ENCODE assay signal across 8 cellular contexts in genomic region chr15:41115088-41115651, GRCh38. TPM values are rescaled to one million over a fixed set of nuclear protein-coding genes. Genes with fewer than 3 reads are reported as not detected.
A peak's percentile ranks its signal among the peaks of the same experiment; 100 is the strongest.
DNase-seq lines count a peak whose midpoint lies in the region; ATAC-seq and TF ChIP-seq lines count a peak whose summit lies in the region.

No MANE protein-coding gene starts in this region.

- no peak overlapping the region for H3K18ac ChIP-seq in neuronal stem cell (ENCODE audit: low read length)

- H2AFZ ChIP-seq in neuronal stem cell (ENCODE audit: low read length) = peak overlapping the region; percentile 98

- TF ChIP-seq POLR2A in esophagus squamous epithelium (IDR thresholded peaks at IDR 0.05) = no peak

- peaks cover 24% of the 10 kb centered on the region for H3K4me1 Mint-ChIP-seq in activated CD4-positive, alpha-beta T cell treated with anti-CD3 and anti-CD28 coated beads for 36 hours

- H2BK5ac ChIP-seq in neuronal stem cell (ENCODE audit: low read length) = peak overlapping the region; percentile 99

- H3K4ac ChIP-seq in neuronal stem cell (ENCODE audit: low read length) = no peak overlapping the region

- H3K9ac ChIP-seq in neuronal stem cell (ENCODE audit: low read depth, low read length, poor library complexity) = peak overlapping the region; percentile 82

- H3K14ac ChIP-seq in neuronal stem cell (ENCODE audit: low read length) = peak overlapping the region; percentile 4

- peak overlapping the region; percentile 80 for H3K4me3 Mint-ChIP-seq in activated CD4-positive, alpha-beta T cell treated with anti-CD3 and anti-CD28 coated beads for 36 hours

- peak overlapping the region; percentile 92 for H3K4me2 ChIP-seq in neuronal stem cell (ENCODE audit: insufficient read depth, low read length, poor library complexity, severe bottlenecking)

- peaks cover 9 to 38% (median 11%) of the 10 kb centered on the region in 3 donors for H3K4me1 ChIP-seq in esophagus squamous epithelium
- H3K4me1 ChIP-seq in neuronal stem cell (ENCODE audit: control insufficient read depth in 2 of 2, insufficient read depth in 1 of 2, low read depth in 1 of 2, low read length in 2 of 2) = peaks cover 3 to 4% of the 10 kb centered on the region in 2 donors

- H3K27me3 Mint-ChIP-seq in activated CD4-positive, alpha-beta T cell treated with anti-CD3 and anti-CD28 coated beads for 36 hours = no peaks in the 10 kb centered on the region

- no peaks in the 10 kb centered on the region for H3K9me3 Mint-ChIP-seq in activated CD4-positive, alpha-beta T cell treated with anti-CD3 and anti-CD28 coated beads for 36 hours (ENCODE audit: low read depth)

- 0 to 1% methylated on average over 10 of the region's 11 CpGs for WGBS in esophagus squamous epithelium, 2 donors
- WGBS in neuronal stem cell (ENCODE audit: extremely low coverage in 2 of 2, insufficient read length in 2 of 2, insufficient replicate concordance in 1 of 2), 2 donors = no CpG with 5 or more reads among the region's 11 CpGs

- no peak overlapping the region for H3K23ac ChIP-seq in neuronal stem cell (ENCODE audit: low read depth, low read length, poor library complexity)

- peak overlapping the region; percentile 61 for H2AK5ac ChIP-seq in neuronal stem cell (ENCODE audit: low read depth, low read length)

- H2BK15ac ChIP-seq in neuronal stem cell (ENCODE audit: low read length) = no peak overlapping the region

- H3K9me3 ChIP-seq in esophagus squamous epithelium (no peaks in the 10 kb centered on the region), neuronal stem cell (replicated peaks in 1 of 2; ENCODE audit: control insufficient read depth in 2 of 2, insufficient read depth in 1 of 2, low read depth in 1 of 2, low read length in 2 of 2) (no peaks in the 10 kb centered on the region)

- no peaks in the 10 kb centered on the region for H3K27me3 ChIP-seq in esophagus squamous epithelium
- no peaks in the 10 kb centered on the region for H3K27me3 ChIP-seq in neuronal stem cell (ENCODE audit: control insufficient read depth in 3 of 3, insufficient read depth in 3 of 3, low read depth in 1 of 3, low read length in 3 of 3)

- POLR2A ChIA-PET in activated CD4-positive, alpha-beta T cell treated with anti-CD3 and anti-CD28 coated beads for 36 hours (lab: Charles Lee) = interaction anchor here (0.6 to 1.8 kb wide), 5 partner anchors 9 to 421 kb away, joined by 3 to 4 read pairs (median 3); partner anchors contain the start of genes NUSAP1, OIP5 and RAD51

- H3K36me3 Mint-ChIP-seq in activated CD4-positive, alpha-beta T cell treated with anti-CD3 and anti-CD28 coated beads for 36 hours (ENCODE audit: low read depth) = peaks cover 10% of the 10 kb centered on the region

- peak overlapping the region; percentile 87 for H3K27ac Mint-ChIP-seq in activated CD4-positive, alpha-beta T cell treated with anti-CD3 and anti-CD28 coated beads for 36 hours

- peaks cover 10% of the 10 kb centered on the region for H3K79me1 ChIP-seq in neuronal stem cell (ENCODE audit: low read depth, low read length)

- no peak for DNase-seq in activated CD4-positive, alpha-beta T cell treated with anti-CD3 and anti-CD28 coated beads for 36 hours
- no peak for DNase-seq in activated CD4-positive, alpha-beta T cell treated with anti-CD3 and anti-CD28 coated beads, Interleukin-2, amount 50 U/mL, for 1 hour
- no peak for DNase-seq in esophagus squamous epithelium (lab: John Stamatoyannopoulos, UW)
- peak; percentile 38 for DNase-seq in neuronal stem cell (ENCODE audit: low spot score)
- DNase-seq in activated CD4-positive, CD25-positive, alpha-beta regulatory T cell (lab: John Stamatoyannopoulos, UW) = no peak
- DNase-seq in HK-2 (ENCODE audit: unreplicated experiment) = no peak

- H2BK120ac ChIP-seq in neuronal stem cell (ENCODE audit: low read depth, low read length) = peak overlapping the region; percentile 96

- peak overlapping the region; percentile 97 to 99 (median 98) for H3K27ac ChIP-seq in esophagus squamous epithelium
- H3K27ac ChIP-seq in neuronal stem cell (replicated peaks; ENCODE audit: low read length) = no peak overlapping the region

- intact Hi-C loops in activated CD4-positive, alpha-beta T cell treated with anti-CD3 and anti-CD28 coated beads for 36 hours (cut with DNase I, micrococcal nuclease) = loop anchor here (1.0 to 10.0 kb wide), 11 partner anchors 116 to 1462 kb away; partner anchors contain the start of genes CHAC1 (in 1 of the 2), CHP1 (in 1 of the 2), EHD4 (in 1 of the 2) and ITPKA (in 1 of the 2)
- intact Hi-C loops in esophagus squamous epithelium (cut with DNase I) = no loop called here

- CTCF ChIA-PET in activated CD4-positive, alpha-beta T cell treated with anti-CD3 and anti-CD28 coated beads for 36 hours (lab: Charles Lee) = interaction anchor here (1.0 to 2.0 kb wide), 2 partner anchors 82 to 116 kb away, joined by 3 to 8 read pairs; partner anchors contain the start of gene CHP1

- H2BK12ac ChIP-seq in neuronal stem cell (ENCODE audit: low read length) = peak overlapping the region; percentile 24

- ATAC-seq in activated CD4-positive, alpha-beta T cell treated with anti-CD3 and anti-CD28 coated beads for 36 hours = no peak
- ATAC-seq in HG03196 (IDR thresholded peaks at IDR 0.05; ENCODE audit: unreplicated experiment) (peak; percentile 19), SK-N-SH treated with all-trans-retinoic acid at 6 μM for 48 hours (peak; percentile 39)

- H3K4me3 ChIP-seq in esophagus squamous epithelium = peak overlapping the region; percentile 74 to 95 (median 81)
- peak overlapping the region; percentile 88 to 100 for H3K4me3 ChIP-seq in neuronal stem cell (ENCODE audit: low read length in 2 of 2)

- H4K8ac ChIP-seq in neuronal stem cell (ENCODE audit: low read depth, low read length) = no peak overlapping the region

- H4K91ac ChIP-seq in neuronal stem cell (ENCODE audit: low read depth, low read length, poor library complexity) = no peak overlapping the region

- TF ChIP-seq CTCF in esophagus squamous epithelium (IDR thresholded peaks at IDR 0.05) = peak in 1 of 6 experiments; percentile 6

- peaks cover 0 to 18% (median 0%) of the 10 kb centered on the region in 3 donors for H3K36me3 ChIP-seq in esophagus squamous epithelium
- H3K36me3 ChIP-seq in neuronal stem cell (replicated peaks in 1 of 2; ENCODE audit: control insufficient read depth in 2 of 2, insufficient read depth in 2 of 2, low read length in 2 of 2) = peaks cover 0 to 22% of the 10 kb centered on the region in 2 donors

TF ChIP-seq in SK-N-SH treated with all-trans-retinoic acid at 6 μM for 48 hours, 23 proteins besides CTCF, POLR2A, EP300 and RAD21 (continues in another document):
- TF ChIP-seq ZNF565 (CRISPR knock-in tag; conservative IDR thresholded peaks at IDR 0.05; ENCODE audit: low read depth) (no peak), SNAI2 (CRISPR knock-in tag; IDR thresholded peaks at IDR 0.05) (no peak), ZFP3 (CRISPR knock-in tag; IDR thresholded peaks at IDR 0.05) (no peak), ZNF8 (CRISPR knock-in tag; IDR thresholded peaks at IDR 0.05) (no peak), TCF4 (CRISPR knock-in tag; IDR thresholded peaks at IDR 0.05; ENCODE audit: borderline replicate concordance) (no peak), GLIS3 (CRISPR knock-in tag; IDR thresholded peaks at IDR 0.05) (no peak), CSRNP3 (CRISPR knock-in tag; IDR thresholded peaks at IDR 0.05) (no peak), TOX (CRISPR knock-in tag; IDR thresholded peaks at IDR 0.05; ENCODE audit: borderline replicate concordance) (no peak), ZC3H10 (CRISPR knock-in tag; IDR thresholded peaks at IDR 0.05) (no peak), PATZ1 (CRISPR knock-in tag; IDR thresholded peaks at IDR 0.05; ENCODE audit: borderline replicate concordance) (no peak), PPARA (CRISPR knock-in tag; IDR thresholded peaks at IDR 0.05; ENCODE audit: borderline replicate concordance) (no peak)

RNA-seq across cellular contexts. Expression of gene INO80, which starts 0.9 kb away (rescaled TPM):
- total RNA-seq in activated CD4-positive, alpha-beta T cell treated with anti-CD3 and anti-CD28 coated beads for 36 hours = 10 to 100 TPM; 22.2 to 25.1 TPM
- 10 to 100 TPM; 15.2 to 24.8 (median 22.3) TPM for total RNA-seq in esophagus squamous epithelium
- 5.7 TPM for polyA plus RNA-seq in neuronal stem cell (2013, experiment 1 of 2)
- 7.0 TPM for polyA plus RNA-seq in neuronal stem cell (2013, experiment 2 of 2)
